In genomic region chr9:89878687-89879086, GRCh38 we compare ENCODE assay signal across 9 cellular contexts.
DNase-seq lines count a peak whose midpoint lies in the region; ATAC-seq and TF ChIP-seq lines count a peak whose summit lies in the region.
"Had no signal": no experiment of that assay in that cellular context is flagged by ENCODE, and none has a peak within 500 bp of the region (broad histone marks: within the 10 kb centered on the region; RNA-seq: fewer than 3 reads in every experiment).

No MANE protein-coding gene starts in this region.

- no peak overlapping the region for H2AFZ ChIP-seq in OCI-LY7 (ENCODE audit: low read length)

- no peaks in the 10 kb centered on the region for H3K27me3 ChIP-seq in lower lobe of right lung (ENCODE audit: low read depth)
- H3K27me3 ChIP-seq in transverse colon = no peaks in the 10 kb centered on the region

- H4K20me1 ChIP-seq in OCI-LY7 (ENCODE audit: insufficient read depth, low read length) = no peaks in the 10 kb centered on the region

- no peak for TF ChIP-seq POLR2A in transverse colon (IDR thresholded peaks at IDR 0.05)

- no peaks in the 10 kb centered on the region for H3K36me3 ChIP-seq in lower lobe of right lung
- H3K36me3 ChIP-seq in transverse colon = no peaks in the 10 kb centered on the region
- H3K36me3 ChIP-seq in OCI-LY7 (ENCODE audit: insufficient read depth, low read length) = no peaks in the 10 kb centered on the region

- CTCF ChIA-PET in activated CD4-positive, alpha-beta memory T cell treated with anti-CD3 and anti-CD28 coated beads for 36 hours (lab: Charles Lee) = interaction anchor here (1.0 kb wide), 1 partner anchor 221 kb away, joined by 3 read pairs; no protein-coding TSS in a partner anchor
- CTCF ChIA-PET in activated CD4-positive, alpha-beta memory T cell treated with anti-CD3 and anti-CD28 coated beads, Interleukin-2, amount 10 ng/mL, durations not matched to agents 7 days and 5 days (lab: Charles Lee) = interaction anchor here (2.3 kb wide), 1 partner anchor 276 kb away, joined by 11 read pairs; no protein-coding TSS in a partner anchor
- CTCF ChIA-PET in OCI-LY7 (lab: Charles Lee; ENCODE audit: unreplicated experiment) = no interaction called here

- WGBS in transverse colon (ENCODE audit: low coverage in 1 of 2), 2 donors = 71% methylated on average over 5 to 6 of the region's 6 CpGs

- no peak overlapping the region for H3K27ac ChIP-seq in lower lobe of right lung
- H3K27ac ChIP-seq in transverse colon = peak overlapping the region; percentile 4 to 44 (median 32)
- no peak overlapping the region for H3K27ac ChIP-seq in OCI-LY7 (ENCODE audit: low read depth, low read length, poor library complexity, severe bottlenecking)

- no peaks in the 10 kb centered on the region for H3K9me2 ChIP-seq in OCI-LY7 (ENCODE audit: insufficient read depth, low read length)

- H3K4me1 Mint-ChIP-seq in activated CD4-positive, alpha-beta memory T cell treated with anti-CD3 and anti-CD28 coated beads for 36 hours (ENCODE audit: low read depth) = no peaks in the 10 kb centered on the region
- H3K4me1 Mint-ChIP-seq in activated CD4-positive, alpha-beta memory T cell treated with anti-CD3 and anti-CD28 coated beads, Interleukin-2, amount 10 ng/mL, durations not matched to agents 7 days and 5 days = no peaks in the 10 kb centered on the region
- no peaks in the 10 kb centered on the region for H3K4me1 Mint-ChIP-seq in activated T-helper 17 cell treated with anti-CD3 and anti-CD28 coated beads, Interleukin-2, amount 50 U/mL, for 72 hours

- in situ Hi-C loops in transverse colon (cut with MboI; ENCODE audit: low pct_ligation_motif_present in 1 of 4, low pct_unique_long_range_greater_than_20kb in 1 of 4, low sequenced_read_pairs in 3 of 4) = no loop called here

- intact Hi-C loops in activated CD4-positive, alpha-beta memory T cell treated with anti-CD3 and anti-CD28 coated beads for 36 hours (cut with micrococcal nuclease) = no loop called here
- intact Hi-C loops in lower lobe of right lung (cut with DNase I) = no loop called here
- intact Hi-C loops in transverse colon (cut with DNase I; ENCODE audit: low total_unique reads) = no loop called here
- intact Hi-C loops in OCI-LY7 (cut with micrococcal nuclease; ENCODE audit: unreplicated experiment) = no loop called here

- peak; percentile 11 for DNase-seq in activated CD4-positive, alpha-beta memory T cell treated with anti-CD3 and anti-CD28 coated beads for 36 hours
- no peak for DNase-seq in activated CD4-positive, alpha-beta memory T cell treated with anti-CD3 and anti-CD28 coated beads, Interleukin-2, amount 10 ng/mL, durations not matched to agents 7 days and 5 days
- DNase-seq in lower lobe of right lung (peak; percentile 54), transverse colon (peak; percentile 47), germinal center (ENCODE audit: low spot score) (no peak), OCI-LY7 (ENCODE audit: low spot score) (no peak)
- DNase-seq: NCI-H226 had no signal

- no peak overlapping the region for H3K4me3 Mint-ChIP-seq in activated CD4-positive, alpha-beta memory T cell treated with anti-CD3 and anti-CD28 coated beads for 36 hours
- no peak overlapping the region for H3K4me3 Mint-ChIP-seq in activated CD4-positive, alpha-beta memory T cell treated with anti-CD3 and anti-CD28 coated beads, Interleukin-2, amount 10 ng/mL, durations not matched to agents 7 days and 5 days
- H3K4me3 Mint-ChIP-seq in activated T-helper 17 cell treated with anti-CD3 and anti-CD28 coated beads, Interleukin-2, amount 50 U/mL, for 72 hours = no peak overlapping the region

- POLR2A ChIA-PET in activated CD4-positive, alpha-beta memory T cell treated with anti-CD3 and anti-CD28 coated beads for 36 hours (lab: Charles Lee) = no interaction called here
- POLR2A ChIA-PET in activated CD4-positive, alpha-beta memory T cell treated with anti-CD3 and anti-CD28 coated beads, Interleukin-2, amount 10 ng/mL, durations not matched to agents 7 days and 5 days (lab: Charles Lee) = no interaction called here
- POLR2A ChIA-PET in OCI-LY7 (lab: Charles Lee) = interaction anchor here (1.1 kb wide), 1 partner anchor 12 kb away, joined by 4 read pairs; no protein-coding TSS in a partner anchor

- TF ChIP-seq CTCF in lower lobe of right lung (IDR thresholded peaks at IDR 0.05) (no peak), transverse colon (IDR thresholded peaks at IDR 0.05) (no peak), OCI-LY7 (conservative IDR thresholded peaks at IDR 0.05; ENCODE audit: low read length) (no peak)

- no peaks in the 10 kb centered on the region for H3K9me3 Mint-ChIP-seq in activated CD4-positive, alpha-beta memory T cell treated with anti-CD3 and anti-CD28 coated beads for 36 hours
- H3K9me3 Mint-ChIP-seq in activated CD4-positive, alpha-beta memory T cell treated with anti-CD3 and anti-CD28 coated beads, Interleukin-2, amount 10 ng/mL, durations not matched to agents 7 days and 5 days = no peaks in the 10 kb centered on the region
- no peaks in the 10 kb centered on the region for H3K9me3 Mint-ChIP-seq in activated T-helper 17 cell treated with anti-CD3 and anti-CD28 coated beads, Interleukin-2, amount 50 U/mL, for 72 hours

- H3K9me3 ChIP-seq in lower lobe of right lung (no peaks in the 10 kb centered on the region), transverse colon (no peaks in the 10 kb centered on the region), OCI-LY7 (ENCODE audit: low read length) (no peaks in the 10 kb centered on the region)

- BruUV-seq in OCI-LY7 (replicated peaks; lab: Mats Ljungman, UMichigan) = no TSS peak

- peaks cover 23% of the 10 kb centered on the region for H3K4me1 ChIP-seq in lower lobe of right lung
- H3K4me1 ChIP-seq in transverse colon = peaks cover 0 to 19% (median 12%) of the 10 kb centered on the region in 4 donors
- H3K4me1 ChIP-seq in OCI-LY7 (ENCODE audit: insufficient read depth, low read length, poor library complexity, severe bottlenecking) = no peaks in the 10 kb centered on the region

- TF ChIP-seq EP300 in transverse colon (IDR thresholded peaks at IDR 0.05; ENCODE audit: low read depth) = peak; percentile 18

- H3K4me3 ChIP-seq in lower lobe of right lung (no peak overlapping the region), transverse colon (no peak overlapping the region), OCI-LY7 (ENCODE audit: low read depth, low read length, poor library complexity, severe bottlenecking) (no peak overlapping the region)

- no peaks in the 10 kb centered on the region for H3K36me3 Mint-ChIP-seq in activated CD4-positive, alpha-beta memory T cell treated with anti-CD3 and anti-CD28 coated beads for 36 hours
- no peaks in the 10 kb centered on the region for H3K36me3 Mint-ChIP-seq in activated CD4-positive, alpha-beta memory T cell treated with anti-CD3 and anti-CD28 coated beads, Interleukin-2, amount 10 ng/mL, durations not matched to agents 7 days and 5 days (ENCODE audit: low read depth)
- no peaks in the 10 kb centered on the region for H3K36me3 Mint-ChIP-seq in activated T-helper 17 cell treated with anti-CD3 and anti-CD28 coated beads, Interleukin-2, amount 50 U/mL, for 72 hours (ENCODE audit: low read depth)

- ATAC-seq in activated T-helper 17 cell treated with anti-CD3 and anti-CD28 coated beads, Interleukin-2, amount 50 U/mL, for 72 hours (replicated peaks) = peak; percentile 37
- ATAC-seq in lower lobe of right lung (peak; percentile 61 to 63), GM21447 (IDR thresholded peaks at IDR 0.05; ENCODE audit: unreplicated experiment) (no peak)

- H3K27ac Mint-ChIP-seq in activated CD4-positive, alpha-beta memory T cell treated with anti-CD3 and anti-CD28 coated beads for 36 hours = no peak overlapping the region
- no peak overlapping the region for H3K27ac Mint-ChIP-seq in activated CD4-positive, alpha-beta memory T cell treated with anti-CD3 and anti-CD28 coated beads, Interleukin-2, amount 10 ng/mL, durations not matched to agents 7 days and 5 days
- no peak overlapping the region for H3K27ac Mint-ChIP-seq in activated T-helper 17 cell treated with anti-CD3 and anti-CD28 coated beads, Interleukin-2, amount 50 U/mL, for 72 hours

- no peak overlapping the region for H3K4me2 ChIP-seq in OCI-LY7 (ENCODE audit: low read length)

- no peaks in the 10 kb centered on the region for H3K79me2 ChIP-seq in OCI-LY7 (ENCODE audit: insufficient read depth, low read depth, low read length)

- H3K27me3 Mint-ChIP-seq in activated CD4-positive, alpha-beta memory T cell treated with anti-CD3 and anti-CD28 coated beads for 36 hours = no peaks in the 10 kb centered on the region
- no peaks in the 10 kb centered on the region for H3K27me3 Mint-ChIP-seq in activated CD4-positive, alpha-beta memory T cell treated with anti-CD3 and anti-CD28 coated beads, Interleukin-2, amount 10 ng/mL, durations not matched to agents 7 days and 5 days
- no peaks in the 10 kb centered on the region for H3K27me3 Mint-ChIP-seq in activated T-helper 17 cell treated with anti-CD3 and anti-CD28 coated beads, Interleukin-2, amount 50 U/mL, for 72 hours

Comparison
In these comparisons a context has a peak if more than half of its experiments do, and no peak if none do; other contexts are left out.
1. DNase-seq: peak in activated CD4-positive, alpha-beta memory T cell treated with anti-CD3 and anti-CD28 coated beads for 36 hours (single experiment), lower lobe of right lung (single experiment) and transverse colon (single experiment); none in activated CD4-positive, alpha-beta memory T cell treated with anti-CD3 and anti-CD28 coated beads, Interleukin-2, amount 10 ng/mL, durations not matched to agents 7 days and 5 days (single experiment), germinal center (single experiment) and OCI-LY7 (single experiment).
2. H3K27ac ChIP-seq: peak in transverse colon (4 of 4); none in lower lobe of right lung (single experiment) and OCI-LY7 (single experiment).